Comparison of ENCODE assay signal across 11 cellular contexts in the genomic region with DNA sequence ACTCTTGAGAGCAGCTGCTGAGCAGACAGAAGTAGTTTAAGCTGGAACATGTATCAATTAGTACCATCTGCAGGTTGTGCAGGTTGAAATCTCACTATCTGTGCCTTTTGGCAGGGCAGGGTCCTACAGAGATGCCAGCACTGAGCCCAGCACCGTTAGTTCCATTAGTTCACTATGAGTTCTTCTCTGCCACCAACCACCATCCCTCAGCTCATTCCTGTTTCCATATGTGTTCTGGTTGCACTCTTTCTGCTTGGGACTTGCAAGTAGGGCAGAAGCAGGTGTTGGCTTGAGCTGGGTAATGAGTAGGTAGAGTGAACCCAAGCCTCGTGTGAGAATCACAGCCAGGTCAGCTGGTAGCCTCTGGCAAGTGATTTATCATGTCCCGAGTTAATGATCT. TPM values are rescaled to one million over a fixed set of nuclear protein-coding genes. Genes with fewer than 3 reads are reported as not detected.
"Had no signal": no experiment of that assay in that cellular context is flagged by ENCODE, and none has a peak within 500 bp of the region (broad histone marks: within the 10 kb centered on the region; RNA-seq: fewer than 3 reads in every experiment).

No MANE protein-coding gene starts in this region.

- H3K4me1 ChIP-seq: uterus had no signal

- H3K4me3 ChIP-seq: thyroid gland, uterus had no signal

- H3K36me3 Mint-ChIP-seq: stimulated activated memory B cell treated with anti-CD40 and anti-IgM and Interleukin-4, amounts not matched to agents 10 μg/mL and 1 μg/mL and 100 μg/mL, for 72 hours had no signal

- H3K27ac Mint-ChIP-seq: activated CD4-positive, alpha-beta memory T cell treated with anti-CD3 and anti-CD28 coated beads, Interleukin-2, amount 10 ng/mL, durations not matched to agents 7 days and 5 days; activated CD4-positive, alpha-beta T cell treated with anti-CD3 and anti-CD28 coated beads for 36 hours; activated T-cell treated with anti-CD3 and anti-CD28 coated beads, Interleukin-2, amount 50 U/mL, for 24 hours; stimulated activated memory B cell treated with anti-CD40 and anti-IgM and Interleukin-4, amounts not matched to agents 10 μg/mL and 1 μg/mL and 100 μg/mL, for 72 hours had no signal

- H3K9me3 Mint-ChIP-seq: activated CD4-positive, alpha-beta memory T cell treated with anti-CD3 and anti-CD28 coated beads, Interleukin-2, amount 10 ng/mL, durations not matched to agents 7 days and 5 days; activated T-cell treated with anti-CD3 and anti-CD28 coated beads, Interleukin-2, amount 50 U/mL, for 24 hours; stimulated activated memory B cell treated with anti-CD40 and anti-IgM and Interleukin-4, amounts not matched to agents 10 μg/mL and 1 μg/mL and 100 μg/mL, for 72 hours had no signal

- H3K9me3 ChIP-seq: thyroid gland, uterus had no signal

- DNase-seq: activated CD4-positive, alpha-beta memory T cell treated with anti-CD3 and anti-CD28 coated beads, Interleukin-2, amount 10 ng/mL, durations not matched to agents 7 days and 5 days; activated CD4-positive, alpha-beta T cell treated with anti-CD3 and anti-CD28 coated beads for 36 hours; activated effector memory CD4-positive, alpha-beta T cell treated with Interleukin-2 at 50 U/mL for 16 hours; activated naive CD4-positive, alpha-beta T cell treated with anti-CD3 and anti-CD28 coated beads, Interleukin-2, amount 50 U/mL, for 16 hours; activated T-cell treated with anti-CD3 and anti-CD28 coated beads, Interleukin-2, amount 50 U/mL, for 24 hours; nucleus accumbens; T-helper 9 cell; thyroid gland; uterus had no signal

- H3K36me3 ChIP-seq: thyroid gland, uterus had no signal

- H3K27me3 ChIP-seq: thyroid gland, uterus had no signal

- H3K4me3 Mint-ChIP-seq: activated CD4-positive, alpha-beta memory T cell treated with anti-CD3 and anti-CD28 coated beads, Interleukin-2, amount 10 ng/mL, durations not matched to agents 7 days and 5 days; activated CD4-positive, alpha-beta T cell treated with anti-CD3 and anti-CD28 coated beads for 36 hours; activated T-cell treated with anti-CD3 and anti-CD28 coated beads, Interleukin-2, amount 50 U/mL, for 24 hours; stimulated activated memory B cell treated with anti-CD40 and anti-IgM and Interleukin-4, amounts not matched to agents 10 μg/mL and 1 μg/mL and 100 μg/mL, for 72 hours had no signal

- H3K27ac ChIP-seq: thyroid gland, uterus, VCaP had no signal

RNA-seq across cellular contexts. Expression of a gene that starts 2.8 kb away (rescaled TPM):
- total RNA-seq: activated CD4-positive, alpha-beta memory T cell treated with anti-CD3 and anti-CD28 coated beads, Interleukin-2, amount 10 ng/mL, durations not matched to agents 7 days and 5 days had no signal
